ENCODE assay signal across 9 cellular contexts in the genomic region with DNA sequence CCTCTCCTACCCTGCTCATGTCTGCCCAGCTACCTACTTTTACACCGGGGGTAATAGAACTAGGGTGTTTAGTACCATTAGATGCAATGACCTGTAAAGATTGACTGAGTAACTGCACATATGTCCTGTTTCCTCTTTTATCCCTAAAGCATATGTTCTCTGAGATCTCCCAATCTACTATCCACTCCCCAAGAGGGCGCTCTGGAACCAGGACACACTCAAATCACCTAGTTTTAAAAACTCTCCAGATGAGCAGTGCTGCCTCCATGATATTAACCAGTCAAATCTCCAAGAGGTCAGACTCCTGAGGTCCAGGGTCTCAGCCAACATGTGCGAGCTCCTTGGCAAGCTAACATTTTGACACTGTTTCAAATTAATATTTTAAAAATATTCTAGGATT.
DNase-seq lines count a peak whose midpoint lies in the region; ATAC-seq and TF ChIP-seq lines count a peak whose summit lies in the region.
"Had no signal": no experiment of that assay in that cellular context is flagged by ENCODE, and none has a peak within 500 bp of the region (broad histone marks: within the 10 kb centered on the region; RNA-seq: fewer than 3 reads in every experiment).

No MANE protein-coding gene starts in this region.

- H3K36me3 ChIP-seq in PC-3 (ENCODE audit: low read depth, low read length) (no peaks in the 10 kb centered on the region), fibroblast of lung (ENCODE audit: control insufficient read depth, insufficient read depth, low read length) (no peaks in the 10 kb centered on the region)
- H3K36me3 ChIP-seq: esophagus squamous epithelium had no signal

- H3K27me3 ChIP-seq in H9 (ENCODE audit: insufficient read depth, low read length) (no peaks in the 10 kb centered on the region), PC-3 (ENCODE audit: low read length) (no peaks in the 10 kb centered on the region), fibroblast of lung (ENCODE audit: control insufficient read depth, insufficient read depth, low read length) (peaks cover 2% of the 10 kb centered on the region)
- H3K27me3 ChIP-seq: esophagus squamous epithelium had no signal

- H3K23me2 ChIP-seq in H9 (ENCODE audit: insufficient read length, low read depth, low read length, poor library complexity, severe bottlenecking): no peaks in the 10 kb centered on the region

- H3K23ac ChIP-seq in H9 (ENCODE audit: insufficient read length, low read depth, low read length): no peak overlapping the region

- H3K4me3 ChIP-seq in PC-3 (ENCODE audit: low read length): no peak overlapping the region
- no peak overlapping the region for H3K4me3 ChIP-seq in fibroblast of lung (replicated peaks in 1 of 4; ENCODE audit: control extremely low read depth in 1 of 4, insufficient read depth in 1 of 4, low read depth in 3 of 4, low read length in 4 of 4)
- H3K4me3 ChIP-seq: esophagus squamous epithelium had no signal

- H4K20me1 ChIP-seq in H9 (ENCODE audit: control insufficient read depth, insufficient read depth, insufficient read length) (no peaks in the 10 kb centered on the region), PC-3 (ENCODE audit: low read length) (no peaks in the 10 kb centered on the region), fibroblast of lung (ENCODE audit: control insufficient read depth, extremely low read depth, insufficient read depth, low read length) (no peaks in the 10 kb centered on the region)

- no peak overlapping the region for H2BK12ac ChIP-seq in H9 (ENCODE audit: insufficient read length, low read depth, low read length)

- no peak overlapping the region for H3K14ac ChIP-seq in H9 (ENCODE audit: insufficient read depth, low read length)

- H3K9ac ChIP-seq in H9 (ENCODE audit: extremely low read depth, insufficient read length, low read length) (no peak overlapping the region), PC-3 (ENCODE audit: low read length) (no peak overlapping the region), fibroblast of lung (ENCODE audit: insufficient read depth, low read length) (no peak overlapping the region)

- no peaks in the 10 kb centered on the region for H3K79me1 ChIP-seq in H9 (ENCODE audit: insufficient read depth, low read depth, low read length, poor library complexity, severe bottlenecking)

- H3K27ac ChIP-seq in H9 (ENCODE audit: insufficient read length, low read depth, low read length) (no peak overlapping the region), PC-3 (ENCODE audit: low read length) (no peak overlapping the region), fibroblast of lung (ENCODE audit: insufficient read depth, low read length) (no peak overlapping the region)
- H3K27ac ChIP-seq: esophagus squamous epithelium had no signal

- H3K27ac Mint-ChIP-seq in H9: no peak overlapping the region

- H3K4me1 Mint-ChIP-seq in H9: peaks cover 13 to 17% of the 10 kb centered on the region in 2 experiments

- H3K9me3 ChIP-seq in H9 (ENCODE audit: control insufficient read depth, low read depth, low read length): no peaks in the 10 kb centered on the region
- H3K9me3 ChIP-seq in PC-3 (ENCODE audit: low read length): no peaks in the 10 kb centered on the region
- H3K9me3 ChIP-seq in fibroblast of lung (ENCODE audit: control insufficient read depth, insufficient read depth, low read depth, low read length): no peaks in the 10 kb centered on the region
- H3K9me3 ChIP-seq: esophagus squamous epithelium had no signal

- no peak overlapping the region for H2BK15ac ChIP-seq in H9 (ENCODE audit: low read depth, low read length)

- H3K36me3 Mint-ChIP-seq in H9 (ENCODE audit: insufficient read depth in 1 of 3, low read depth in 3 of 3): no peaks in the 10 kb centered on the region; a peak in 1 of 7 replicates

- no peak overlapping the region for H2BK20ac ChIP-seq in H9 (ENCODE audit: low read depth, low read length, poor library complexity, severe bottlenecking)

- no peak overlapping the region for H4K8ac ChIP-seq in H9 (replicated peaks; ENCODE audit: insufficient read length, low read depth, low read length)

- no peak overlapping the region for H3K56ac ChIP-seq in H9 (ENCODE audit: insufficient read length, low read depth, low read length)

- H3K4ac ChIP-seq in H9 (ENCODE audit: low read depth, low read length): no peak overlapping the region

- no peak for ATAC-seq in PC-3

- no peak overlapping the region for H2BK5ac ChIP-seq in H9 (ENCODE audit: insufficient read length, low read length)

- H3K18ac ChIP-seq in H9 (ENCODE audit: insufficient read length, low read depth, low read length): no peak overlapping the region

- H3K4me1 ChIP-seq in H9 (ENCODE audit: insufficient read depth, low read length) (no peaks in the 10 kb centered on the region), PC-3 (ENCODE audit: insufficient read depth, low read length) (no peaks in the 10 kb centered on the region), fibroblast of lung (ENCODE audit: control insufficient read depth, extremely low read depth, insufficient read depth, low read length) (no peaks in the 10 kb centered on the region)

- intact Hi-C loops in PC-3 (cut with micrococcal nuclease): no loop called here

- H3K9me2 ChIP-seq in PC-3 (replicated peaks; ENCODE audit: low read length): no peaks in the 10 kb centered on the region

- BruUV-seq in PC-3 (replicated peaks; lab: Mats Ljungman, UMichigan): no TSS peak

- no CpG with 5 or more reads among the region's 3 CpGs for WGBS in H9 (ENCODE audit: extremely low coverage, insufficient read length, low lambda C conversion rate)

- no peak overlapping the region for H4K5ac ChIP-seq in H9 (ENCODE audit: insufficient read length, low read depth, low read length)

- H3K4me2 ChIP-seq in H9 (ENCODE audit: insufficient read depth, insufficient read length, low read length) (no peak overlapping the region), PC-3 (ENCODE audit: low read length) (no peak overlapping the region), fibroblast of lung (ENCODE audit: extremely low read depth, insufficient read depth, low read length) (no peak overlapping the region)

- peaks cover 2% of the 10 kb centered on the region; the same call in 1 of the 2 replicates for H3K27me3 Mint-ChIP-seq in H9 (ENCODE audit: low read depth)

- no peaks in the 10 kb centered on the region for H3K9me3 Mint-ChIP-seq in H9

- H2AK5ac ChIP-seq in H9 (ENCODE audit: insufficient read length, low read length): no peak overlapping the region

- POLR2A ChIA-PET in PC-3 (lab: Charles Lee; ENCODE audit: unreplicated experiment): no interaction called here

- no peaks in the 10 kb centered on the region for H3F3A ChIP-seq in PC-3 (ENCODE audit: low read length, unreplicated experiment)

- no peak overlapping the region for H3T11ph ChIP-seq in H9 (ENCODE audit: low read length)

- TF ChIP-seq CTCF in H9 (conservative IDR thresholded peaks at IDR 0.05) (peak; percentile 55), PC-3 (conservative IDR thresholded peaks at IDR 0.05; ENCODE audit: low read depth, low read length) (peak; percentile 48), fibroblast of lung (conservative IDR thresholded peaks at IDR 0.05 in 1 of 2, IDR thresholded peaks at IDR 0.05 in 1 of 2; ENCODE audit: low read depth in 1 of 2, low read length in 2 of 2) (peak; percentile 32 to 33)

- H3K4me3 Mint-ChIP-seq in H9: no peak overlapping the region

- H2AFZ ChIP-seq in H9 (ENCODE audit: low read length) (no peak overlapping the region), PC-3 (ENCODE audit: low read length) (no peak overlapping the region), fibroblast of lung (ENCODE audit: low read length) (no peak overlapping the region)

- peak; percentile 21 for DNase-seq in AG20443 (ENCODE audit: low spot score)
- DNase-seq in H9: no peak
- peak; percentile 28 for DNase-seq in PC-3
- DNase-seq in fibroblast of lung (ENCODE audit: low read depth in 2 of 2): peak in 1 of 2 donors; percentile 25
- DNase-seq in SK-N-DZ (ENCODE audit: low spot score): no peak
- no peak for DNase-seq in islet precursor cell
- no peak for DNase-seq in DMS79 treated with DMSO at 0.1 percent for 48 hours (lab: John Stamatoyannopoulos, UW)
- DNase-seq in NCI-H2107 treated with DMSO at 0.1 percent for 48 hours (lab: John Stamatoyannopoulos, UW; ENCODE audit: unreplicated experiment): no peak
- DNase-seq: esophagus squamous epithelium had no signal

- CTCF ChIA-PET in PC-3 (lab: Charles Lee): no interaction called here

- H4K91ac ChIP-seq in H9 (ENCODE audit: insufficient read length, low read depth, low read length): no peak overlapping the region

- H3K79me2 ChIP-seq in H9 (ENCODE audit: insufficient read depth, low read length) (no peaks in the 10 kb centered on the region), PC-3 (ENCODE audit: low read length) (no peaks in the 10 kb centered on the region), fibroblast of lung (ENCODE audit: control insufficient read depth, insufficient read depth, low read length) (no peaks in the 10 kb centered on the region)

- no peak overlapping the region for H2BK120ac ChIP-seq in H9 (ENCODE audit: low read depth, low read length, poor library complexity, severe bottlenecking)

Comparison
In these comparisons a context has a peak if more than half of its experiments do, and no peak if none do; other contexts are left out.
1. DNase-seq: peak in AG20443 (single experiment) and PC-3 (single experiment); none in H9 (single experiment), SK-N-DZ (single experiment), islet precursor cell (single experiment), DMS79 treated with DMSO at 0.1 percent for 48 hours (single experiment) and NCI-H2107 treated with DMSO at 0.1 percent for 48 hours (single experiment).
2. Peak in every context shown above with its lines, with median percentiles within 50 percentile points of each other: CTCF ChIP-seq.